Comparison of ENCODE assay signal across 24 cellular contexts in genomic region chr1:99579691-99580171, GRCh38.
DNase-seq lines count a peak whose midpoint lies in the region; ATAC-seq, FAIRE-seq and TF ChIP-seq lines count a peak whose summit lies in the region.
"Had no signal": no experiment of that assay in that cellular context is flagged by ENCODE, and none has a peak within 500 bp of the region (broad histone marks: within the 10 kb centered on the region; RNA-seq: fewer than 3 reads in every experiment).

No MANE protein-coding gene starts in this region.

- no peak overlapping the region for H3K4me2 ChIP-seq in K562 (ENCODE audit: insufficient read depth, low read length)
- no peak overlapping the region for H3K4me2 ChIP-seq in OCI-LY7 (ENCODE audit: low read length)

- H3K4me3 ChIP-seq in K562, result no peak overlapping the region
- H3K4me3 ChIP-seq in liver (ENCODE audit: low read depth in 1 of 3, low read length in 3 of 3), result no peak overlapping the region
- no peak overlapping the region for H3K4me3 ChIP-seq in skin epidermis
- no peak overlapping the region for H3K4me3 ChIP-seq in OCI-LY7 (ENCODE audit: low read depth, low read length, poor library complexity, severe bottlenecking)
- H3K4me3 ChIP-seq: gastroesophageal sphincter, tibial artery had no signal

- H3K27ac ChIP-seq in K562 (ENCODE audit: extremely low read depth, low read depth, low read length) (no peak overlapping the region), epithelial cell of prostate (peak overlapping the region; percentile 71), liver (ENCODE audit: low read depth in 1 of 2, low read length in 2 of 2) (no peak overlapping the region), skin epidermis (peak overlapping the region in 17 of 21 experiments; percentile 2 to 82 (median 28)), OCI-LY7 (ENCODE audit: low read depth, low read length, poor library complexity, severe bottlenecking) (no peak overlapping the region)
- H3K27ac ChIP-seq: tibial artery had no signal

- TF ChIP-seq POLR2A in K562 (conservative IDR thresholded peaks at IDR 0.05), result no peak

- TF ChIP-seq EP300 in K562 (IDR thresholded peaks at IDR 0.05; ENCODE audit: low read length), result no peak

- H3K27me3 ChIP-seq in K562 (ENCODE audit: control insufficient read depth in 2 of 2, insufficient read depth in 2 of 2, low read length in 2 of 2) (no peaks in the 10 kb centered on the region), liver (ENCODE audit: control insufficient read depth in 4 of 4, insufficient read depth in 4 of 4, low read length in 3 of 4) (no peaks in the 10 kb centered on the region)
- H3K27me3 ChIP-seq: gastroesophageal sphincter, tibial artery had no signal

- TF ChIP-seq CTCF in K562 (IDR thresholded peaks at IDR 0.05 in 2 of 3, conservative IDR thresholded peaks at IDR 0.05 in 1 of 3; ENCODE audit: insufficient read depth in 2 of 3, low read depth in 1 of 3, low read length in 3 of 3) (no peak), liver (IDR thresholded peaks at IDR 0.05; ENCODE audit: low read depth, low read length, missing input control) (no peak), OCI-LY7 (conservative IDR thresholded peaks at IDR 0.05; ENCODE audit: low read length) (no peak)

- POLR2A ChIA-PET in K562 (lab: Yijun Ruan, JAX) (interaction anchor here (0.6 kb wide), 1 partner anchor 1683 kb away, joined by 3 read pairs; no protein-coding TSS in a partner anchor), OCI-LY7 (lab: Charles Lee) (no interaction called here)

- H3K79me2 ChIP-seq in K562 (ENCODE audit: control insufficient read depth, insufficient read depth, low read length) (no peaks in the 10 kb centered on the region), OCI-LY7 (ENCODE audit: insufficient read depth, low read depth, low read length) (no peaks in the 10 kb centered on the region)

- H3K9me3 ChIP-seq in K562 (replicated peaks; ENCODE audit: control insufficient read depth, insufficient read depth, low read depth, low read length), result no peaks in the 10 kb centered on the region
- no peaks in the 10 kb centered on the region for H3K9me3 ChIP-seq in liver (ENCODE audit: control insufficient read depth in 4 of 4, low read length in 3 of 4)
- H3K9me3 ChIP-seq in OCI-LY7 (ENCODE audit: low read length), result no peaks in the 10 kb centered on the region
- H3K9me3 ChIP-seq: gastroesophageal sphincter, tibial artery had no signal

- H3K9me1 ChIP-seq in K562 (ENCODE audit: control insufficient read depth, insufficient read depth, low read length), result no peaks in the 10 kb centered on the region

- BruUV-seq in K562 (replicated peaks; lab: Mats Ljungman, UMichigan) (no TSS peak), OCI-LY7 (replicated peaks; lab: Mats Ljungman, UMichigan) (no TSS peak)

- H2AFZ ChIP-seq in K562 (ENCODE audit: low read depth, low read length) (peak overlapping the region; percentile 47), OCI-LY7 (ENCODE audit: low read length) (no peak overlapping the region)

- H3K9me2 ChIP-seq in OCI-LY7 (ENCODE audit: insufficient read depth, low read length), result no peaks in the 10 kb centered on the region

- CTCF ChIA-PET in K562 (lab: Yijun Ruan, JAX; ENCODE audit: low intra/inter-chr PET ratio), result no interaction called here
- CTCF ChIA-PET in OCI-LY7 (lab: Charles Lee; ENCODE audit: unreplicated experiment), result no interaction called here

- TF ChIP-seq RAD21 in K562 (CRISPR knock-in tag; conservative IDR thresholded peaks at IDR 0.05 in 1 of 2, IDR thresholded peaks at IDR 0.05 in 1 of 2) (no peak), liver (IDR thresholded peaks at IDR 0.05) (peak; percentile 14 to 29)

- FAIRE-seq in K562 (lab: Jason Lieb, UNC), result no peak
- FAIRE-seq: astrocyte, GM12892, kidney had no signal

- WGBS in K562 (ENCODE audit: insufficient coverage, low coverage, missing lambda C conversion rate), result 21% methylated on average over 2 of the region's 2 CpGs
- WGBS in liver, result 35% methylated on average over 2 of the region's 2 CpGs

- no peak for ATAC-seq in K562

- intact Hi-C loops in K562 (cut with micrococcal nuclease), result no loop called here
- intact Hi-C loops in OCI-LY7 (cut with micrococcal nuclease; ENCODE audit: unreplicated experiment), result no loop called here

- DNase-seq in K562 (ENCODE audit: extremely low read depth in 1 of 4, low spot score in 3 of 4) (no peak), epithelial cell of prostate (ENCODE audit: low read depth, low spot score) (no peak), OCI-LY7 (ENCODE audit: low spot score) (no peak), NCI-H2029 (lab: John Stamatoyannopoulos, UW) (no peak), NCI-H226 (no peak)
- DNase-seq: activated B cell treated with CpG ODN at 0.5 μM for 24 hours; activated CD4-positive, alpha-beta T cell treated with anti-CD3 and anti-CD28 coated beads, Interleukin-2, amount 50 U/mL, for 48 hours; activated CD8-positive, alpha-beta memory T cell treated with anti-CD3 and anti-CD28 coated beads, Interleukin-2, amount 50 U/mL, for 48 hours; activated naive CD8-positive, alpha-beta T cell treated with anti-CD3 and anti-CD28 coated beads for 36 hours; cerebellar nuclear complex; EL; HCEC 1CT; Kasumi-1; kidney; NCI-H1048; NCI-H187; NCI-H2227 treated with DMSO at 0.1 percent for 48 hours; occipital lobe had no signal

- H3K4me1 ChIP-seq in K562 (replicated peaks in 1 of 2; ENCODE audit: control insufficient read depth in 2 of 2, insufficient read depth in 2 of 2, low read length in 2 of 2) (no peaks in the 10 kb centered on the region), liver (ENCODE audit: control insufficient read depth in 4 of 4, insufficient read depth in 4 of 4, low read length in 3 of 4) (peaks cover 0 to 6% (median 1%) of the 10 kb centered on the region in 4 donors), OCI-LY7 (ENCODE audit: insufficient read depth, low read length, poor library complexity, severe bottlenecking) (no peaks in the 10 kb centered on the region)
- H3K4me1 ChIP-seq: gastroesophageal sphincter, tibial artery had no signal

- in situ Hi-C loops in K562 (cut with MboI), result no loop called here

- H4K20me1 ChIP-seq in K562 (replicated peaks; ENCODE audit: control insufficient read depth, insufficient read depth, low read length) (no peaks in the 10 kb centered on the region), OCI-LY7 (ENCODE audit: insufficient read depth, low read length) (no peaks in the 10 kb centered on the region)

- no peak overlapping the region for H3K9ac ChIP-seq in K562 (ENCODE audit: insufficient read depth in 1 of 2, low read depth in 2 of 2, low read length in 2 of 2)
- no peak overlapping the region for H3K9ac ChIP-seq in liver (ENCODE audit: low read depth in 1 of 2, low read length in 2 of 2)

- H3K36me3 ChIP-seq in K562 (ENCODE audit: control insufficient read depth, insufficient read depth, low read length), result no peaks in the 10 kb centered on the region
- H3K36me3 ChIP-seq in liver (ENCODE audit: control insufficient read depth in 4 of 4, insufficient read depth in 3 of 4, low read depth in 1 of 4, low read length in 3 of 4), result no peaks in the 10 kb centered on the region
- no peaks in the 10 kb centered on the region for H3K36me3 ChIP-seq in OCI-LY7 (ENCODE audit: insufficient read depth, low read length)
- H3K36me3 ChIP-seq: gastroesophageal sphincter, tibial artery had no signal

TF ChIP-seq in K562, 482 proteins besides CTCF, POLR2A, EP300 and RAD21 (continues in another document):
- TF ChIP-seq ZFP91 (CRISPR knock-in tag; IDR thresholded peaks at IDR 0.05) (no peak), FOXK2 (conservative IDR thresholded peaks at IDR 0.05 in 1 of 2, IDR thresholded peaks at IDR 0.05 in 1 of 2; ENCODE audit: low read depth in 2 of 2) (no peak), GATA2 (CRISPR knock-in tag; IDR thresholded peaks at IDR 0.05) (no peak)

TF ChIP-seq in liver, 16 proteins besides CTCF, POLR2A, EP300 and RAD21 (continues in another document):
- TF ChIP-seq REST (IDR thresholded peaks at IDR 0.05), result peak; percentile 38
- TF ChIP-seq RXRA (IDR thresholded peaks at IDR 0.05), result peak; percentile 39 to 79
- no peak for TF ChIP-seq EGR1 (IDR thresholded peaks at IDR 0.05; ENCODE audit: low read depth in 2 of 2)
- TF ChIP-seq TAF1 (conservative IDR thresholded peaks at IDR 0.05), result no peak
- peak in 1 of 2 donors; percentile 46 for TF ChIP-seq JUND (IDR thresholded peaks at IDR 0.05)
- no peak for TF ChIP-seq ATF3 (IDR thresholded peaks at IDR 0.05)
- TF ChIP-seq FOXA2 (IDR thresholded peaks at IDR 0.05), result peak; percentile 30
- no peak for TF ChIP-seq HNF4G (IDR thresholded peaks at IDR 0.05)
- TF ChIP-seq HNF4A (conservative IDR thresholded peaks at IDR 0.05), result peak; percentile 29 to 50

Comparison
In these comparisons a context has a peak if more than half of its experiments do, and no peak if none do; other contexts are left out.
1. H3K27ac ChIP-seq: peak in epithelial cell of prostate (single experiment) and skin epidermis (17 of 21); none in K562 (single experiment), liver (0 of 2) and OCI-LY7 (single experiment).